In genomic region chr4:38173935-38174334, GRCh38 we compare ENCODE assay signal across 1 cellular context.
TF ChIP-seq lines count a peak whose summit lies in the region.

No MANE protein-coding gene starts in this region.

TF ChIP-seq in HCT116, 20 proteins besides CTCF, POLR2A, EP300 and RAD21 (continued from another document):
- no peak for TF ChIP-seq REST (IDR thresholded peaks at IDR 0.05; ENCODE audit: low read depth)
- no peak for TF ChIP-seq ZNF274 (IDR thresholded peaks at IDR 0.05; ENCODE audit: low read depth, low read length)
- no peak for TF ChIP-seq EGR1 (IDR thresholded peaks at IDR 0.05; ENCODE audit: low read depth)
TF ChIP-seq in HCT116: peak in this region for 0.
